Comparison of ENCODE assay signal across 18 cellular contexts in genomic region chr3:70071138-70071537, GRCh38.
DNase-seq lines count a peak whose midpoint lies in the region; ATAC-seq and TF ChIP-seq lines count a peak whose summit lies in the region.
"Had no signal": no experiment of that assay in that cellular context is flagged by ENCODE, and none has a peak within 500 bp of the region (broad histone marks: within the 10 kb centered on the region; RNA-seq: fewer than 3 reads in every experiment).

No MANE protein-coding gene starts in this region.

- no peak for TF ChIP-seq EP300 in gastroesophageal sphincter (IDR thresholded peaks at IDR 0.05)
- TF ChIP-seq EP300 in upper lobe of left lung (IDR thresholded peaks at IDR 0.05), result no peak

- no peak overlapping the region for H3K4me2 ChIP-seq in neuronal stem cell (ENCODE audit: insufficient read depth, low read length, poor library complexity, severe bottlenecking)

- H2AK5ac ChIP-seq in neuronal stem cell (ENCODE audit: low read depth, low read length), result no peak overlapping the region

- intact Hi-C loops in ascending aorta (cut with DNase I), result no loop called here
- intact Hi-C loops in tibial artery (cut with DNase I; ENCODE audit: low total_unique reads), result no loop called here

- no peak overlapping the region for H2BK12ac ChIP-seq in neuronal stem cell (ENCODE audit: low read length)

- H3K4me3 Mint-ChIP-seq in activated T-cell treated with anti-CD3 and anti-CD28 coated beads, Interleukin-2, amount 50 U/mL, for 24 hours, result no peak overlapping the region
- H3K4me3 Mint-ChIP-seq: B cell; CD4-positive, alpha-beta T cell had no signal

- ATAC-seq in gastroesophageal sphincter (no peak), HG02885 (IDR thresholded peaks at IDR 0.05; ENCODE audit: poor library complexity, unreplicated experiment) (no peak), upper lobe of left lung (ENCODE audit: low FRiP score in 2 of 2) (no peak)

- no peak overlapping the region for H2BK120ac ChIP-seq in neuronal stem cell (ENCODE audit: low read depth, low read length)

- H3K9me3 ChIP-seq in ascending aorta, result no peaks in the 10 kb centered on the region
- no peaks in the 10 kb centered on the region for H3K9me3 ChIP-seq in gastroesophageal sphincter
- no peaks in the 10 kb centered on the region for H3K9me3 ChIP-seq in neuronal stem cell (replicated peaks in 1 of 2; ENCODE audit: control insufficient read depth in 2 of 2, insufficient read depth in 1 of 2, low read depth in 1 of 2, low read length in 2 of 2)
- no peaks in the 10 kb centered on the region for H3K9me3 ChIP-seq in tibial artery
- H3K9me3 ChIP-seq in BE2C, result 0 out of 2 replicates have a peak, but pooled peaks cover 2% of the 10 kb centered on the region
- no peaks in the 10 kb centered on the region for H3K9me3 ChIP-seq in upper lobe of left lung

- H3K27me3 Mint-ChIP-seq in activated T-cell treated with anti-CD3 and anti-CD28 coated beads, Interleukin-2, amount 50 U/mL, for 24 hours, result peaks cover 52% of the 10 kb centered on the region

- H3K36me3 Mint-ChIP-seq in activated T-cell treated with anti-CD3 and anti-CD28 coated beads, Interleukin-2, amount 50 U/mL, for 24 hours (ENCODE audit: low read depth), result no peaks in the 10 kb centered on the region

- no peak overlapping the region for H2BK5ac ChIP-seq in neuronal stem cell (ENCODE audit: low read length)

- H3K27ac ChIP-seq in ascending aorta (peak overlapping the region; percentile 66 to 90), gastroesophageal sphincter (peak overlapping the region; percentile 68 to 98 (median 85)), neuronal stem cell (replicated peaks; ENCODE audit: low read length) (peak overlapping the region; percentile 41), tibial artery (peak overlapping the region; percentile 84 to 89), upper lobe of left lung (no peak overlapping the region)
- H3K27ac ChIP-seq: SK-N-MC had no signal

- H3K79me1 ChIP-seq in neuronal stem cell (ENCODE audit: low read depth, low read length), result no peaks in the 10 kb centered on the region

- no peaks in the 10 kb centered on the region for H3K27me3 ChIP-seq in ascending aorta
- H3K27me3 ChIP-seq in gastroesophageal sphincter, result no peaks in the 10 kb centered on the region
- peaks cover 0 to 11% (median 0%) of the 10 kb centered on the region in 3 experiments for H3K27me3 ChIP-seq in neuronal stem cell (ENCODE audit: control insufficient read depth in 3 of 3, insufficient read depth in 3 of 3, low read depth in 1 of 3, low read length in 3 of 3)
- H3K27me3 ChIP-seq in tibial artery, result no peaks in the 10 kb centered on the region
- peaks cover 71% of the 10 kb centered on the region for H3K27me3 ChIP-seq in BE2C
- H3K27me3 ChIP-seq in upper lobe of left lung, result no peaks in the 10 kb centered on the region

- no peak for TF ChIP-seq CTCF in ascending aorta (IDR thresholded peaks at IDR 0.05)
- no peak for TF ChIP-seq CTCF in gastroesophageal sphincter (IDR thresholded peaks at IDR 0.05)
- TF ChIP-seq CTCF in tibial artery (IDR thresholded peaks at IDR 0.05), result no peak
- TF ChIP-seq CTCF in BE2C (IDR thresholded peaks at IDR 0.05; ENCODE audit: low read depth, low read length), result no peak
- TF ChIP-seq CTCF in upper lobe of left lung (IDR thresholded peaks at IDR 0.05), result no peak

- H3K23ac ChIP-seq in neuronal stem cell (ENCODE audit: low read depth, low read length, poor library complexity), result no peak overlapping the region

- no peak overlapping the region for H3K18ac ChIP-seq in neuronal stem cell (ENCODE audit: low read length)

- TF ChIP-seq POLR2A in gastroesophageal sphincter (IDR thresholded peaks at IDR 0.05), result no peak
- TF ChIP-seq POLR2A in upper lobe of left lung (IDR thresholded peaks at IDR 0.05), result no peak

- no peak overlapping the region for H3K4me3 ChIP-seq in ascending aorta
- peak overlapping the region; percentile 26 to 27 for H3K4me3 ChIP-seq in gastroesophageal sphincter
- no peak overlapping the region for H3K4me3 ChIP-seq in neuronal stem cell (ENCODE audit: low read length in 2 of 2)
- H3K4me3 ChIP-seq in tibial artery, result no peak overlapping the region
- H3K4me3 ChIP-seq in BE2C (ENCODE audit: low read depth, low read length), result no peak overlapping the region
- H3K4me3 ChIP-seq in upper lobe of left lung, result no peak overlapping the region
- H3K4me3 ChIP-seq: SK-N-MC had no signal

- H3K36me3 ChIP-seq in ascending aorta (no peaks in the 10 kb centered on the region), gastroesophageal sphincter (no peaks in the 10 kb centered on the region), neuronal stem cell (replicated peaks in 1 of 2; ENCODE audit: control insufficient read depth in 2 of 2, insufficient read depth in 2 of 2, low read length in 2 of 2) (no peaks in the 10 kb centered on the region), tibial artery (no peaks in the 10 kb centered on the region), BE2C (no peaks in the 10 kb centered on the region), upper lobe of left lung (no peaks in the 10 kb centered on the region)

- H2AFZ ChIP-seq in neuronal stem cell (ENCODE audit: low read length), result no peak overlapping the region

- DNase-seq in ascending aorta (ENCODE audit: low spot score in 2 of 2) (no peak), neuronal stem cell (ENCODE audit: low spot score) (no peak), tibial artery (no peak), BE2C (no peak), upper lobe of left lung (no peak)
- DNase-seq in activated T-cell treated with anti-CD3 and anti-CD28 coated beads, Interleukin-2, amount 50 U/mL, for 24 hours, result no peak
- DNase-seq: CD4-positive, alpha-beta T cell; EL; H7; NCI-H146; NCI-H2081; NCI-H510A; NCI-H82; Right ventricle myocardium superior had no signal

- no peak overlapping the region for H3K14ac ChIP-seq in neuronal stem cell (ENCODE audit: low read length)

- H2BK15ac ChIP-seq in neuronal stem cell (ENCODE audit: low read length), result no peak overlapping the region

- H4K91ac ChIP-seq in neuronal stem cell (ENCODE audit: low read depth, low read length, poor library complexity), result no peak overlapping the region

- no peaks in the 10 kb centered on the region for H3K9me3 Mint-ChIP-seq in activated T-cell treated with anti-CD3 and anti-CD28 coated beads, Interleukin-2, amount 50 U/mL, for 24 hours
- H3K9me3 Mint-ChIP-seq: CD4-positive, alpha-beta T cell had no signal

- 32 to 53% methylated on average over 4 of the region's 4 CpGs for WGBS in gastroesophageal sphincter (ENCODE audit: low coverage in 1 of 2), 2 donors
- WGBS in neuronal stem cell (ENCODE audit: extremely low coverage in 2 of 2, insufficient read length in 2 of 2, insufficient replicate concordance in 1 of 2), 2 donors, result no CpG with 5 or more reads among the region's 4 CpGs
- WGBS in upper lobe of left lung, 2 donors, result 71 to 78% methylated on average over 4 of the region's 4 CpGs

- no peak overlapping the region for H3K27ac Mint-ChIP-seq in activated T-cell treated with anti-CD3 and anti-CD28 coated beads, Interleukin-2, amount 50 U/mL, for 24 hours
- H3K27ac Mint-ChIP-seq: B cell; CD4-positive, alpha-beta T cell had no signal

- H4K8ac ChIP-seq in neuronal stem cell (ENCODE audit: low read depth, low read length), result no peak overlapping the region

- H3K4me1 Mint-ChIP-seq in activated T-cell treated with anti-CD3 and anti-CD28 coated beads, Interleukin-2, amount 50 U/mL, for 24 hours (ENCODE audit: low read depth), result no peaks in the 10 kb centered on the region
- H3K4me1 Mint-ChIP-seq: B cell had no signal

- H3K9ac ChIP-seq in neuronal stem cell (ENCODE audit: low read depth, low read length, poor library complexity), result no peak overlapping the region

- H3K4ac ChIP-seq in neuronal stem cell (ENCODE audit: low read length), result no peak overlapping the region

- peaks cover 4 to 39% of the 10 kb centered on the region in 2 donors for H3K4me1 ChIP-seq in ascending aorta
- peaks cover 0 to 83% (median 14%) of the 10 kb centered on the region in 3 donors for H3K4me1 ChIP-seq in gastroesophageal sphincter
- peaks cover 0 to 2% of the 10 kb centered on the region in 2 donors for H3K4me1 ChIP-seq in neuronal stem cell (ENCODE audit: control insufficient read depth in 2 of 2, insufficient read depth in 1 of 2, low read depth in 1 of 2, low read length in 2 of 2)
- H3K4me1 ChIP-seq in tibial artery, result peaks cover 0 to 87% (median 28%) of the 10 kb centered on the region in 4 donors
- H3K4me1 ChIP-seq in BE2C, result no peaks in the 10 kb centered on the region
- H3K4me1 ChIP-seq in upper lobe of left lung, result no peaks in the 10 kb centered on the region

Comparison
In these comparisons a context has a peak if more than half of its experiments do, and no peak if none do; other contexts are left out.
1. H3K27ac ChIP-seq: peak in ascending aorta (2 of 2), gastroesophageal sphincter (4 of 4), neuronal stem cell (single experiment) and tibial artery (2 of 2); none in upper lobe of left lung (0 of 4).
2. H3K4me3 ChIP-seq: peak in gastroesophageal sphincter (2 of 2); none in ascending aorta (0 of 2), neuronal stem cell (0 of 2), tibial artery (0 of 2), BE2C (single experiment) and upper lobe of left lung (0 of 4).